16 cellular contexts compared by ENCODE assay signal in genomic region chr16:28982949-28983348, GRCh38. TPM values are rescaled to one million over a fixed set of nuclear protein-coding genes. Genes with fewer than 3 reads are reported as not detected.
DNase-seq lines count a peak whose midpoint lies in the region; ATAC-seq and TF ChIP-seq lines count a peak whose summit lies in the region.
"Had no signal": no experiment of that assay in that cellular context is flagged by ENCODE, and none has a peak within 500 bp of the region (broad histone marks: within the 10 kb centered on the region; RNA-seq: fewer than 3 reads in every experiment).

No MANE protein-coding gene starts in this region.

- POLR2A ChIA-PET in CD4-positive, alpha-beta memory T cell (lab: Charles Lee; ENCODE audit: partially characterized antibody), result interaction anchor here (1.0 to 8.4 kb wide), 4 partner anchors 7 to 40 kb away, joined by 3 to 155 read pairs (median 39); partner anchors contain the start of gene SPNS1
- POLR2A ChIA-PET in activated CD8-positive, alpha-beta T cell treated with anti-CD3 and anti-CD28 coated beads for 36 hours (lab: Charles Lee), result interaction anchor here (1.0 to 12.0 kb wide), 3 partner anchors 8 to 39 kb away, joined by 3 to 97 read pairs (median 80); partner anchors contain the start of gene SPNS1
- POLR2A ChIA-PET in naive thymus-derived CD4-positive, alpha-beta T cell (lab: Charles Lee), result interaction anchor here (0.6 to 8.7 kb wide), 6 partner anchors 6 to 991 kb away, joined by 3 to 194 read pairs (median 68); partner anchors contain the start of genes SPNS1 and TAOK2

- no peak for TF ChIP-seq CTCF in activated CD8-positive, alpha-beta T cell treated with anti-CD3 and anti-CD28 coated beads for 36 hours (IDR thresholded peaks at IDR 0.05)

- peaks cover 56% of the 10 kb centered on the region for H3K36me3 Mint-ChIP-seq in activated CD8-positive, alpha-beta memory T cell treated with anti-CD3 and anti-CD28 coated beads, Interleukin-2, amount 10 ng/mL, durations not matched to agents 7 days and 5 days
- peaks cover 57 to 60% of the 10 kb centered on the region in 2 donors for H3K36me3 Mint-ChIP-seq in CD4-positive, alpha-beta memory T cell
- H3K36me3 Mint-ChIP-seq in activated CD8-positive, alpha-beta T cell treated with anti-CD3 and anti-CD28 coated beads for 36 hours (ENCODE audit: low read depth), result peaks cover 67% of the 10 kb centered on the region
- H3K36me3 Mint-ChIP-seq in naive thymus-derived CD4-positive, alpha-beta T cell, result peaks cover 22 to 64% (median 39%) of the 10 kb centered on the region in 5 donors

- H3K27ac Mint-ChIP-seq in activated CD8-positive, alpha-beta memory T cell treated with anti-CD3 and anti-CD28 coated beads, Interleukin-2, amount 10 ng/mL, durations not matched to agents 7 days and 5 days, result peak overlapping the region; percentile 66
- H3K27ac Mint-ChIP-seq in CD4-positive, alpha-beta memory T cell, result peak overlapping the region in 4 of 7 donors; percentile 67 to 98 (median 90)
- peak overlapping the region; percentile 18 for H3K27ac Mint-ChIP-seq in activated CD8-positive, alpha-beta T cell treated with anti-CD3 and anti-CD28 coated beads for 36 hours
- H3K27ac Mint-ChIP-seq in naive thymus-derived CD4-positive, alpha-beta T cell, result peak overlapping the region in 7 of 9 donors; percentile 80 to 95 (median 90)

- no peaks in the 10 kb centered on the region for H3K27me3 Mint-ChIP-seq in activated CD8-positive, alpha-beta memory T cell treated with anti-CD3 and anti-CD28 coated beads, Interleukin-2, amount 10 ng/mL, durations not matched to agents 7 days and 5 days
- no peaks in the 10 kb centered on the region for H3K27me3 Mint-ChIP-seq in CD4-positive, alpha-beta memory T cell
- H3K27me3 Mint-ChIP-seq in activated CD8-positive, alpha-beta T cell treated with anti-CD3 and anti-CD28 coated beads for 36 hours, result no peaks in the 10 kb centered on the region
- H3K27me3 Mint-ChIP-seq in naive thymus-derived CD4-positive, alpha-beta T cell, result no peaks in the 10 kb centered on the region

- H3K36me3 ChIP-seq in CD4-positive, alpha-beta memory T cell (ENCODE audit: insufficient read depth, low read length), result peaks cover 40% of the 10 kb centered on the region
- peaks cover 0 to 70% (median 4%) of the 10 kb centered on the region in 3 experiments for H3K36me3 ChIP-seq in naive thymus-derived CD4-positive, alpha-beta T cell (ENCODE audit: control insufficient read depth in 2 of 3, insufficient read depth in 3 of 3, low read length in 3 of 3)

- ATAC-seq in activated CD8-positive, alpha-beta memory T cell treated with anti-CD3 and anti-CD28 coated beads, Interleukin-2, amount 10 ng/mL, durations not matched to agents 7 days and 5 days, result no peak
- no peak for ATAC-seq in activated CD8-positive, alpha-beta T cell treated with anti-CD3 and anti-CD28 coated beads for 36 hours
- ATAC-seq in naive thymus-derived CD4-positive, alpha-beta T cell, result no peak
- no peak for ATAC-seq in GM18861 (IDR thresholded peaks at IDR 0.05; ENCODE audit: unreplicated experiment)

- H3K27ac ChIP-seq in CD4-positive, alpha-beta memory T cell (ENCODE audit: low read depth, low read length), result peak overlapping the region; percentile 17
- no peak overlapping the region for H3K27ac ChIP-seq in naive thymus-derived CD4-positive, alpha-beta T cell (ENCODE audit: low read depth, low read length)

- H3K4me3 Mint-ChIP-seq in activated CD8-positive, alpha-beta memory T cell treated with anti-CD3 and anti-CD28 coated beads, Interleukin-2, amount 10 ng/mL, durations not matched to agents 7 days and 5 days, result no peak overlapping the region
- peak overlapping the region in 1 of 8 donors; percentile 99 for H3K4me3 Mint-ChIP-seq in CD4-positive, alpha-beta memory T cell
- no peak overlapping the region for H3K4me3 Mint-ChIP-seq in activated CD8-positive, alpha-beta T cell treated with anti-CD3 and anti-CD28 coated beads for 36 hours
- peak overlapping the region in 6 of 10 donors; percentile 64 to 100 (median 96) for H3K4me3 Mint-ChIP-seq in naive thymus-derived CD4-positive, alpha-beta T cell

- no peak overlapping the region for H3K4me3 ChIP-seq in CD4-positive, alpha-beta memory T cell (ENCODE audit: low read length in 2 of 2)
- no peak overlapping the region for H3K4me3 ChIP-seq in naive thymus-derived CD4-positive, alpha-beta T cell (ENCODE audit: low read length)

- no peaks in the 10 kb centered on the region for H3K27me3 ChIP-seq in CD4-positive, alpha-beta memory T cell (ENCODE audit: insufficient read depth, low read length)
- no peaks in the 10 kb centered on the region for H3K27me3 ChIP-seq in naive thymus-derived CD4-positive, alpha-beta T cell (ENCODE audit: control insufficient read depth in 2 of 2, insufficient read depth in 2 of 2, low read length in 2 of 2)

- peaks cover 34% of the 10 kb centered on the region for H3K4me1 ChIP-seq in CD4-positive, alpha-beta memory T cell (ENCODE audit: insufficient read depth, low read length)
- peaks cover 24% of the 10 kb centered on the region in 2 donors for H3K4me1 ChIP-seq in naive thymus-derived CD4-positive, alpha-beta T cell (ENCODE audit: control insufficient read depth in 2 of 2, insufficient read depth in 2 of 2, low read length in 2 of 2)

- intact Hi-C loops in CD4-positive, alpha-beta memory T cell (cut with micrococcal nuclease), result loop anchor here (10.0 kb wide), 1 partner anchor 92 kb away; no protein-coding TSS in a partner anchor
- intact Hi-C loops in activated CD8-positive, alpha-beta T cell treated with anti-CD3 and anti-CD28 coated beads for 36 hours (cut with micrococcal nuclease), result no loop called here
- intact Hi-C loops in naive thymus-derived CD4-positive, alpha-beta T cell (cut with micrococcal nuclease), result no loop called here

- DNase-seq in activated CD8-positive, alpha-beta memory T cell treated with anti-CD3 and anti-CD28 coated beads, Interleukin-2, amount 10 ng/mL, durations not matched to agents 7 days and 5 days, result no peak
- DNase-seq in activated CD8-positive, alpha-beta memory T cell treated with anti-CD3 and anti-CD28 coated beads, Interleukin-2, amount 50 U/mL, for 48 hours, result no peak
- DNase-seq in CD4-positive, alpha-beta memory T cell, result no peak
- DNase-seq in activated CD8-positive, alpha-beta T cell treated with anti-CD3 and anti-CD28 coated beads for 36 hours, result no peak
- DNase-seq in naive thymus-derived CD4-positive, alpha-beta T cell, result no peak
- DNase-seq in hypothalamus (lab: John Stamatoyannopoulos, UW), result no peak
- DNase-seq in NCI-H446 (lab: John Stamatoyannopoulos, UW), result no peak
- DNase-seq: AML-193, EL, GOT3, NCI-H1092 treated with DMSO at 0.1 percent for 48 hours, NCI-H1694, NCI-H446 treated with DMSO at 0.1 percent for 48 hours, NCI-H748 treated with DMSO at 0.1 percent for 48 hours had no signal

- H3K4me1 Mint-ChIP-seq in activated CD8-positive, alpha-beta memory T cell treated with anti-CD3 and anti-CD28 coated beads, Interleukin-2, amount 10 ng/mL, durations not matched to agents 7 days and 5 days, result peaks cover 29% of the 10 kb centered on the region
- H3K4me1 Mint-ChIP-seq in CD4-positive, alpha-beta memory T cell, result peaks cover 27 to 57% (median 36%) of the 10 kb centered on the region in 4 donors
- peaks cover 34% of the 10 kb centered on the region for H3K4me1 Mint-ChIP-seq in activated CD8-positive, alpha-beta T cell treated with anti-CD3 and anti-CD28 coated beads for 36 hours (ENCODE audit: low read depth)
- H3K4me1 Mint-ChIP-seq in naive thymus-derived CD4-positive, alpha-beta T cell, result peaks cover 30 to 47% (median 43%) of the 10 kb centered on the region in 7 donors

- H3K9me3 Mint-ChIP-seq in activated CD8-positive, alpha-beta memory T cell treated with anti-CD3 and anti-CD28 coated beads, Interleukin-2, amount 10 ng/mL, durations not matched to agents 7 days and 5 days (ENCODE audit: low read depth), result peaks cover 5% of the 10 kb centered on the region
- peaks cover 0 to 8% (median 6%) of the 10 kb centered on the region in 8 donors for H3K9me3 Mint-ChIP-seq in CD4-positive, alpha-beta memory T cell
- H3K9me3 Mint-ChIP-seq in activated CD8-positive, alpha-beta T cell treated with anti-CD3 and anti-CD28 coated beads for 36 hours, result peaks cover 13% of the 10 kb centered on the region
- H3K9me3 Mint-ChIP-seq in naive thymus-derived CD4-positive, alpha-beta T cell, result peaks cover 2 to 10% (median 8%) of the 10 kb centered on the region in 11 donors

- CTCF ChIA-PET in activated CD8-positive, alpha-beta memory T cell treated with anti-CD3 and anti-CD28 coated beads, Interleukin-2, amount 10 ng/mL, durations not matched to agents 7 days and 5 days (lab: Charles Lee), result interaction anchor here (0.8 to 1.6 kb wide), 3 partner anchors 9 to 38 kb away, joined by 3 to 4 read pairs (median 3); no protein-coding TSS in a partner anchor
- CTCF ChIA-PET in CD4-positive, alpha-beta memory T cell (lab: Charles Lee; ENCODE audit: partially characterized antibody), result interaction anchor here (0.9 to 1.0 kb wide), 2 partner anchors 9 kb away, joined by 3 to 4 read pairs; partner anchors contain the start of gene SPNS1
- CTCF ChIA-PET in activated CD8-positive, alpha-beta T cell treated with anti-CD3 and anti-CD28 coated beads for 36 hours (lab: Charles Lee), result interaction anchor here (1.6 to 4.1 kb wide), 3 partner anchors 9 to 47 kb away, joined by 9 to 20 read pairs (median 17); partner anchors contain the start of gene SPNS1
- CTCF ChIA-PET in naive thymus-derived CD4-positive, alpha-beta T cell (lab: Charles Lee), result interaction anchor here (0.6 to 1.8 kb wide), 3 partner anchors 8 to 144 kb away, joined by 3 to 5 read pairs (median 5); partner anchors contain the start of gene SPNS1

- H3K9me3 ChIP-seq in CD4-positive, alpha-beta memory T cell (ENCODE audit: control insufficient read depth in 1 of 2, low read length in 2 of 2), result no peaks in the 10 kb centered on the region
- no peaks in the 10 kb centered on the region for H3K9me3 ChIP-seq in naive thymus-derived CD4-positive, alpha-beta T cell (ENCODE audit: control insufficient read depth in 2 of 3, low read length in 3 of 3)

RNA-seq across cellular contexts. Expression of gene LAT, which starts 1.9 kb away (rescaled TPM):
- total RNA-seq in activated CD8-positive, alpha-beta memory T cell treated with anti-CD3 and anti-CD28 coated beads, Interleukin-2, amount 10 ng/mL, durations not matched to agents 7 days and 5 days, result 100 to 1,000 TPM; 200 to 236 TPM
- total RNA-seq in CD4-positive, alpha-beta memory T cell, result 100 to 1,000 TPM; 342 to 349 TPM
- 100 to 1,000 TPM; 310 to 455 TPM for polyA plus RNA-seq in CD4-positive, alpha-beta memory T cell
- 100 to 1,000 TPM; 193 to 206 TPM for total RNA-seq in activated CD8-positive, alpha-beta T cell treated with anti-CD3 and anti-CD28 coated beads for 36 hours
- total RNA-seq in naive thymus-derived CD4-positive, alpha-beta T cell, result 100 to 1,000 TPM; 179 to 476 (median 342) TPM
- 100 to 1,000 TPM; 317 to 445 TPM for polyA plus RNA-seq in naive thymus-derived CD4-positive, alpha-beta T cell

RNA-seq across cellular contexts. Expression of gene SPNS1, which starts 8.4 kb away (rescaled TPM):
- total RNA-seq in activated CD8-positive, alpha-beta memory T cell treated with anti-CD3 and anti-CD28 coated beads, Interleukin-2, amount 10 ng/mL, durations not matched to agents 7 days and 5 days, result 10 to 100 TPM; 22.1 to 27.6 TPM
- total RNA-seq in CD4-positive, alpha-beta memory T cell, result 10 to 100 TPM; 31.0 to 34.4 TPM
- polyA plus RNA-seq in CD4-positive, alpha-beta memory T cell, result 10 to 100 TPM; 28.2 to 30.4 TPM
- 10 to 100 TPM; 14.6 to 18.2 TPM for total RNA-seq in activated CD8-positive, alpha-beta T cell treated with anti-CD3 and anti-CD28 coated beads for 36 hours
- 10 to 100 TPM; 31.1 to 47.0 (median 42.1) TPM for total RNA-seq in naive thymus-derived CD4-positive, alpha-beta T cell
- 10 to 100 TPM; 22.6 to 40.4 TPM for polyA plus RNA-seq in naive thymus-derived CD4-positive, alpha-beta T cell

RNA-seq across cellular contexts. Expression of gene NFATC2IP, which starts 32.2 kb away (rescaled TPM):
- total RNA-seq in activated CD8-positive, alpha-beta memory T cell treated with anti-CD3 and anti-CD28 coated beads, Interleukin-2, amount 10 ng/mL, durations not matched to agents 7 days and 5 days, result 100 to 1,000 TPM; 120 to 133 TPM
- total RNA-seq in CD4-positive, alpha-beta memory T cell, result 100 to 1,000 TPM; 105 to 115 TPM
- 10 to 100 TPM; 29.3 to 30.1 TPM for polyA plus RNA-seq in CD4-positive, alpha-beta memory T cell
- total RNA-seq in activated CD8-positive, alpha-beta T cell treated with anti-CD3 and anti-CD28 coated beads for 36 hours, result 10 to 100 TPM; 63.8 to 71.8 TPM
- 100 to 1,000 TPM in 3 of 5 experiments, 10 to 100 TPM in 2; 70.9 to 117 (median 111) TPM for total RNA-seq in naive thymus-derived CD4-positive, alpha-beta T cell
- 10 to 100 TPM; 26.0 to 37.8 TPM for polyA plus RNA-seq in naive thymus-derived CD4-positive, alpha-beta T cell

RNA-seq across cellular contexts. Expression of gene CD19, which starts 51.2 kb away (rescaled TPM):
- not detected for total RNA-seq in activated CD8-positive, alpha-beta memory T cell treated with anti-CD3 and anti-CD28 coated beads, Interleukin-2, amount 10 ng/mL, durations not matched to agents 7 days and 5 days
- total RNA-seq in CD4-positive, alpha-beta memory T cell, result not detected
- 1 to 10 TPM in 1 of 2 donors, under 1 TPM in 1; 0.27 to 1.4 TPM for polyA plus RNA-seq in CD4-positive, alpha-beta memory T cell
- total RNA-seq in activated CD8-positive, alpha-beta T cell treated with anti-CD3 and anti-CD28 coated beads for 36 hours, result 1 to 10 TPM; 1.1 to 1.3 TPM
- 1 to 10 TPM in 1 of 5 experiments, under 1 TPM in 4; 0.22 to 3.0 (median 0.32) TPM for total RNA-seq in naive thymus-derived CD4-positive, alpha-beta T cell
- polyA plus RNA-seq in naive thymus-derived CD4-positive, alpha-beta T cell, result under 1 TPM; 0.40 to 0.58 TPM
- total RNA-seq: A673 had no signal

RNA-seq across cellular contexts. Expression of gene RABEP2, which starts 57.9 kb away (rescaled TPM):
- total RNA-seq in activated CD8-positive, alpha-beta memory T cell treated with anti-CD3 and anti-CD28 coated beads, Interleukin-2, amount 10 ng/mL, durations not matched to agents 7 days and 5 days, result 10 to 100 TPM; 18.0 to 19.1 TPM
- 10 to 100 TPM; 25.7 to 29.0 TPM for total RNA-seq in CD4-positive, alpha-beta memory T cell
- 1 to 10 TPM; 3.1 to 5.1 TPM for polyA plus RNA-seq in CD4-positive, alpha-beta memory T cell
- total RNA-seq in activated CD8-positive, alpha-beta T cell treated with anti-CD3 and anti-CD28 coated beads for 36 hours, result 10 to 100 TPM; 13.1 to 14.0 TPM
- 10 to 100 TPM; 19.9 to 30.3 (median 27.3) TPM for total RNA-seq in naive thymus-derived CD4-positive, alpha-beta T cell
- 1 to 10 TPM; 4.4 to 7.5 TPM for polyA plus RNA-seq in naive thymus-derived CD4-positive, alpha-beta T cell

Comparison
In these comparisons a context has a peak if more than half of its experiments do, and no peak if none do; other contexts are left out.
1. H3K27ac Mint-ChIP-seq: peak in every context shown above with its lines; median percentile 90 in naive thymus-derived CD4-positive, alpha-beta T cell; 90 in CD4-positive, alpha-beta memory T cell; 66 in activated CD8-positive, alpha-beta memory T cell treated with anti-CD3 and anti-CD28 coated beads, Interleukin-2, amount 10 ng/mL, durations not matched to agents 7 days and 5 days; 18 in activated CD8-positive, alpha-beta T cell treated with anti-CD3 and anti-CD28 coated beads for 36 hours.
2. H3K4me3 Mint-ChIP-seq: peak in naive thymus-derived CD4-positive, alpha-beta T cell (6 of 10); none in activated CD8-positive, alpha-beta memory T cell treated with anti-CD3 and anti-CD28 coated beads, Interleukin-2, amount 10 ng/mL, durations not matched to agents 7 days and 5 days (single experiment) and activated CD8-positive, alpha-beta T cell treated with anti-CD3 and anti-CD28 coated beads for 36 hours (single experiment).